8 cellular contexts compared by ENCODE assay signal in the genomic region with DNA sequence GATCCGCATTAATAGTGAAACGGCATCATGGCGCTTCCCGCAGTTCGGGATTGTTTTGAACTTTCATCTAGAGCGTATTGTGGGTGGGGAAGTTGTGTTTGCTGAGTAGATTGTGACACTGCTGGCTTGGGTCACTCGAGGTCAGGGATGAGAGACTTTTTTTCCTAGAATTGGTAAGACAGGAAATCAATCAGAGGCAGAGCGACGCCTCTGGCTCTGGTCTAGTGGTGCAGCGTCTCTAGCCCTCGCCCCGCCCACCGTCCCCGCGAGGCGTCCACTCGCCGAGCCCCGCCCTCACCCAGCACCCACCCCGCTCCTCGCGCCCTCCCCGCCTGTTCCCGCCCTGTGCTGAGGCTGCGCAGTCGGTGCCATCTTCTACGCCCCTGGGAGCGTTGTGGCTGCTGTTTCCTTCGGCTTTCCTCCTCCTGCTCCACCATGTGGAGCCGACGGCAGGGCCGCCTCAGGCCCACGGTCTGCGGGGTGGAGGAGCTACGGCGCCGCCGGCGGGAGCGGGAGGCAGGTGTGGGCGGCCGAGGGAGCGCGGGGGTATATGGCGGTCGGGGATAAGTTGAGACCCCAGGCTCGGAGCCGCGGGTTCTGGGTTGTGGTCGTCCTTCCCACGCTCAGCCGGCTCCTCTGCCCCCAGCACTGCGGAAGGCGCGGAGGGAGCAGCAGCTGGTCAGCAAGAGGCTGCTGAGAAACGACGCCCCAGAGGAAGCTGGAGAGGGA. TPM values are rescaled to one million over a fixed set of nuclear protein-coding genes. Genes with fewer than 3 reads are reported as not detected.
DNase-seq lines count a peak whose midpoint lies in the region; ATAC-seq and TF ChIP-seq lines count a peak whose summit lies in the region.

A gene (plus strand): TSS at position 359 of the 729 bp plus-strand sequence. CDS start 77 bp downstream, at position 436.

- peak; percentile 50 for TF ChIP-seq CTCF in kidney epithelial cell (IDR thresholded peaks at IDR 0.05; ENCODE audit: insufficient read depth, low read length, poor library complexity, severe bottlenecking)

- H3K27me3 ChIP-seq in kidney epithelial cell (ENCODE audit: control insufficient read depth, insufficient read depth, low read length) = no peaks in the 10 kb centered on the region

- peak; percentile 100 for DNase-seq in AG20443 (ENCODE audit: low spot score)
- peak; percentile 84 for DNase-seq in NCI-H446 treated with DMSO at 0.1 percent for 48 hours (lab: John Stamatoyannopoulos, UW)
- peak; percentile 95 for DNase-seq in activated CD4-positive, CD25-positive, alpha-beta regulatory T cell treated with anti-CD3 and anti-CD28 coated beads, Interleukin-2, amount 50 U/mL, for 72 hours
- peak; percentile 40 to 83 for DNase-seq in cerebellar nuclear complex (lab: John Stamatoyannopoulos, UW)
- peak; percentile 72 for DNase-seq in kidney epithelial cell (ENCODE audit: low read depth)
- peak; percentile 96 to 98 for DNase-seq in stimulated activated CD4-positive, alpha-beta T cell treated with anti-CD3 and anti-CD28 coated beads, Interleukin-15, amount 100 ng/mL, for 48 hours (ENCODE audit: low read depth in 2 of 2)

- ATAC-seq in GM19035 (IDR thresholded peaks at IDR 0.05; ENCODE audit: unreplicated experiment) (peak; percentile 94), HG03354 (IDR thresholded peaks at IDR 0.05; ENCODE audit: poor library complexity, severe bottlenecking, unreplicated experiment) (peak; percentile 96)

- H3K4me3 ChIP-seq in kidney epithelial cell (ENCODE audit: low read depth, low read length) = peak within 1 kb of the TSS; percentile 71

- H3K36me3 ChIP-seq in kidney epithelial cell (ENCODE audit: control insufficient read depth, insufficient read depth, low read length) = peaks cover 2% of the 10 kb centered on the region

RNA-seq across cellular contexts. Expression of the gene that starts here (rescaled TPM):
- 35.6 and 66.8 TPM in 2 replicates for total RNA-seq in kidney epithelial cell

Comparison
In these comparisons a context has a peak if more than half of its experiments do, and no peak if none do; other contexts are left out.
1. Peak in every context shown above with its lines: DNase-seq, ATAC-seq and H3K4me3 ChIP-seq.